ENCODE assay signal across 21 cellular contexts in genomic region chr13:44415815-44416214, GRCh38. TPM values are rescaled to one million over a fixed set of nuclear protein-coding genes. Genes with fewer than 3 reads are reported as not detected.
"Had no signal": no experiment of that assay in that cellular context is flagged by ENCODE, and none has a peak within 500 bp of the region (broad histone marks: within the 10 kb centered on the region; RNA-seq: fewer than 3 reads in every experiment).

No MANE protein-coding gene starts in this region.

- FAIRE-seq: frontal cortex, TTC549 had no signal

- H3K27me3 ChIP-seq: right atrium auricular region, transverse colon had no signal

- H3K9me3 ChIP-seq: right atrium auricular region, transverse colon had no signal

- H3K36me3 Mint-ChIP-seq: naive B cell had no signal

- H3K4me1 ChIP-seq: right atrium auricular region, transverse colon had no signal

- H3K4me3 ChIP-seq: right atrium auricular region, skin epidermis, transverse colon had no signal

- H3K4me3 Mint-ChIP-seq: activated CD4-positive, alpha-beta T cell treated with anti-CD3 and anti-CD28 coated beads, Interleukin-2, amount 10 ng/mL, durations not matched to agents 7 days and 5 days; activated T-cell treated with anti-CD3 and anti-CD28 coated beads, Interleukin-2, amount 50 U/mL, for 72 hours had no signal

- H3K27ac ChIP-seq: right atrium auricular region, skin epidermis, transverse colon had no signal

- H3K27ac Mint-ChIP-seq: activated CD4-positive, alpha-beta T cell treated with anti-CD3 and anti-CD28 coated beads, Interleukin-2, amount 10 ng/mL, durations not matched to agents 7 days and 5 days; activated T-cell treated with anti-CD3 and anti-CD28 coated beads, Interleukin-2, amount 50 U/mL, for 72 hours; progenitor cell of endocrine pancreas had no signal

- H3K27me3 Mint-ChIP-seq: activated CD4-positive, alpha-beta T cell treated with anti-CD3 and anti-CD28 coated beads, Interleukin-2, amount 10 ng/mL, durations not matched to agents 7 days and 5 days had no signal

- H3K9me3 Mint-ChIP-seq: activated CD4-positive, alpha-beta T cell treated with anti-CD3 and anti-CD28 coated beads, Interleukin-2, amount 10 ng/mL, durations not matched to agents 7 days and 5 days; activated T-cell treated with anti-CD3 and anti-CD28 coated beads, Interleukin-2, amount 50 U/mL, for 72 hours had no signal

- H3K36me3 ChIP-seq: right atrium auricular region, transverse colon had no signal

- DNase-seq: activated CD4-positive, alpha-beta T cell treated with anti-CD3 and anti-CD28 coated beads, Interleukin-2, amount 10 ng/mL, durations not matched to agents 7 days and 5 days; activated CD4-positive, CD25-positive, alpha-beta regulatory T cell; activated CD8-positive, alpha-beta memory T cell treated with anti-CD3 and anti-CD28 coated beads, Interleukin-2, amount 50 U/mL, for 48 hours; activated gamma-delta T cell; activated T-cell treated with anti-CD3 and anti-CD28 coated beads, Interleukin-2, amount 50 U/mL, for 72 hours; anterior cingulate cortex; dermis blood vessel endothelial cell; head of caudate nucleus; naive B cell; occipital lobe; stimulated activated CD4-positive, alpha-beta T cell treated with anti-CD3 and anti-CD28 coated beads, Interleukin-4, amount 100 ng/mL, for 4 hours; stimulated activated CD8-positive, alpha-beta memory T cell treated with anti-CD3 and anti-CD28 coated beads, Interleukin-4, amount 100 ng/mL, for 48 hours; stimulated activated naive CD4-positive, alpha-beta T cell treated with Interleukin-2 at 50 U/mL for 16 hours; substantia nigra; T-helper 2 cell; transverse colon had no signal

RNA-seq across cellular contexts. Expression of gene SERP2, which starts 42.2 kb away (rescaled TPM):
- total RNA-seq: activated CD4-positive, alpha-beta T cell treated with anti-CD3 and anti-CD28 coated beads, Interleukin-2, amount 10 ng/mL, durations not matched to agents 7 days and 5 days had no signal
